Comparison of ENCODE assay signal across 15 cellular contexts in the genomic region with DNA sequence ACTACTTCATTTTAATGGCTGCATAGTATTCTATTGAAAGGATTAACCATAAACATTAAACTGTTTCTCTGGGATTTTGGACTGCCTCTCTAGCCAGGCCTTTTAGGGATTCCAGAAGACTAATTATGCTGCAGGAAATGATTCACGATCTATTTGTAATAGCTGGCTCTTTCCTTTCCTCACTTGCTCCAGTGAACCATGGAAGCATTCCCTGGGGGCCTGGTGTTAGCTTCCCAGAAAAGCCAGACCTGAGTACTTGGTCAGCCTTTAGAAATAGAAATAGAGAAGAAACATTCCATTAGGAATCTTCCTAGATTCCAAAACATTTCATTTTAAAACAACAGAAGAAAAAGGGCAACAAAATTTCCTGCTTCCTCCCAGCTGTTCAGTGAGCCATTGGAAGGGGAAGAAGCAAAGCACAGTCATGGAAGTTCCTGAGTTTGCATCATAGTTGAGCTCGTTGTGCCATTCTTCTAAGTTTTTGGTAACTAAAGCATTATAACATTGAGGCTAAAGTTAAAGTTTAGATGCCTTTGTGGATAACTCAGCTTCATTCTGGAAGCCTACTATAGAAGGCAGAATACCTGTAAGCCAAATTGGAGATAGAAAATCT.
DNase-seq lines count a peak whose midpoint lies in the region; TF ChIP-seq lines count a peak whose summit lies in the region.
"Had no signal": no experiment of that assay in that cellular context is flagged by ENCODE, and none has a peak within 500 bp of the region (broad histone marks: within the 10 kb centered on the region; RNA-seq: fewer than 3 reads in every experiment).

No MANE protein-coding gene starts in this region.

- H3K4me3 ChIP-seq in choroid plexus epithelial cell (ENCODE audit: low read depth, low read length), result no peak overlapping the region
- H3K4me3 ChIP-seq: neural progenitor cell had no signal

- no peak for TF ChIP-seq CTCF in choroid plexus epithelial cell (conservative IDR thresholded peaks at IDR 0.05; ENCODE audit: low read depth, low read length)

- DNase-seq in ACHN (peak; percentile 62), HT1080 (ENCODE audit: low read depth) (peak; percentile 73), choroid plexus epithelial cell (ENCODE audit: low read depth) (peak; percentile 20), kidney glomerular epithelial cell (lab: John Stamatoyannopoulos, UW) (peak; percentile 90), mesenteric fat pad (ENCODE audit: low spot score) (no peak)
- no peak for DNase-seq in stimulated activated CD4-positive, alpha-beta T cell treated with anti-CD3 and anti-CD28 coated beads, Interleukin-15, amount 100 ng/mL, for 24 hours
- no peak for DNase-seq in stimulated activated CD4-positive, alpha-beta T cell treated with anti-CD3 and anti-CD28 coated beads, Interleukin-4, amount 100 ng/mL, for 24 hours
- no peak for DNase-seq in activated naive CD4-positive, alpha-beta T cell treated with Interleukin-2 at 50 U/mL for 16 hours
- DNase-seq: activated CD4-positive, alpha-beta T cell treated with anti-CD3 and anti-CD28 coated beads for 1 hour; C1 segment of cervical spinal cord; MM.1S; NCI-H510A; SHP77; stimulated activated naive CD8-positive, alpha-beta T cell treated with anti-CD3 and anti-CD28 coated beads, Interleukin-15, amount 100 ng/mL, for 72 hours had no signal

- in situ Hi-C loops in ACHN (cut with HindIII; ENCODE audit: low pct_ligation_motif_present, low pct_unique_long_range_greater_than_20kb, low sequenced_read_pairs), result no loop called here

Comparison
In these comparisons a context has a peak if more than half of its experiments do, and no peak if none do; other contexts are left out.
1. DNase-seq: peak in ACHN (single experiment), HT1080 (single experiment), choroid plexus epithelial cell (single experiment) and kidney glomerular epithelial cell (single experiment); none in stimulated activated CD4-positive, alpha-beta T cell treated with anti-CD3 and anti-CD28 coated beads, Interleukin-15, amount 100 ng/mL, for 24 hours (single experiment), mesenteric fat pad (single experiment), stimulated activated CD4-positive, alpha-beta T cell treated with anti-CD3 and anti-CD28 coated beads, Interleukin-4, amount 100 ng/mL, for 24 hours (single experiment) and activated naive CD4-positive, alpha-beta T cell treated with Interleukin-2 at 50 U/mL for 16 hours (single experiment).